ENCODE assay signal across 11 cellular contexts in the genomic region with DNA sequence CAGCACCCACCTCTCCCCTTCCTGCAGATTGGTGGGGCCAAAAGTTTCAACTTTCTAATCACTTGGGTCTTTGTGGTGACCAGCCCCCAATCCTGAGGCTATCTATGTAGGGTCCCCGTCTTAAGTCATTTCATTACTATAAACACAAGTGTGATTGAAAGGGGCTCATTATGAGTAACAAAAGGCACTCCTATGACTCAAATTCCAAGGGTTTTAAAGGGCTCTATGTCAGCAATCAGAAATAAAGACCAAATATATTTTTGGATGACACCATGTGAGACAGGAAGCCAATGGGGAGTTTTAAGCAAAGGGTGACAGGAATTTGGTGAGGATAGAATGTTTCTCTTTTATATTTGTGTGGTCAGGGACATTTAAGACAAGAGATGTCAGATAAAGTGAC.
"Had no signal": no experiment of that assay in that cellular context is flagged by ENCODE, and none has a peak within 500 bp of the region (broad histone marks: within the 10 kb centered on the region; RNA-seq: fewer than 3 reads in every experiment).

No MANE protein-coding gene starts in this region.

- H3K27ac Mint-ChIP-seq: activated CD4-positive, alpha-beta memory T cell treated with anti-CD3 and anti-CD28 coated beads for 36 hours; naive thymus-derived CD4-positive, alpha-beta T cell; progenitor cell of endocrine pancreas had no signal

- H3K4me3 Mint-ChIP-seq: activated CD4-positive, alpha-beta memory T cell treated with anti-CD3 and anti-CD28 coated beads for 36 hours; immature natural killer cell; naive thymus-derived CD4-positive, alpha-beta T cell had no signal

- ATAC-seq: naive thymus-derived CD4-positive, alpha-beta T cell; right cardiac atrium had no signal

- H3K9me3 Mint-ChIP-seq: activated CD4-positive, alpha-beta memory T cell treated with anti-CD3 and anti-CD28 coated beads for 36 hours; immature natural killer cell had no signal

- H3K27me3 Mint-ChIP-seq: activated CD4-positive, alpha-beta memory T cell treated with anti-CD3 and anti-CD28 coated beads for 36 hours had no signal

- DNase-seq: activated CD4-positive, alpha-beta memory T cell treated with anti-CD3 and anti-CD28 coated beads for 36 hours; activated CD4-positive, CD25-positive, alpha-beta regulatory T cell treated with anti-CD3 and anti-CD28 coated beads, Interleukin-2, amount 50 U/mL, for 72 hours; activated gamma-delta T cell; glutamatergic neuron; immature natural killer cell; naive thymus-derived CD4-positive, alpha-beta T cell; right cardiac atrium; stimulated activated naive CD4-positive, alpha-beta T cell; T-helper 9 cell; upper lobe of left lung had no signal
